In genomic region chrX:49063715-49064114, GRCh38 we compare ENCODE assay signal across 39 cellular contexts.
"Had no signal": no experiment of that assay in that cellular context is flagged by ENCODE, and none has a peak within 500 bp of the region (broad histone marks: within the 10 kb centered on the region; RNA-seq: fewer than 3 reads in every experiment).

No MANE protein-coding gene starts in this region.

- H3K4me3 Mint-ChIP-seq: activated naive CD4-positive, alpha-beta T cell treated with anti-CD3 and anti-CD28 coated beads for 36 hours; activated naive CD4-positive, alpha-beta T cell treated with anti-CD3 and anti-CD28 coated beads, Interleukin-2, amount 10 ng/mL, durations not matched to agents 7 days and 5 days; activated naive CD4-positive, alpha-beta T cell treated with anti-CD3 and anti-CD28 coated beads, Interleukin-2, amount 50 U/mL, for 24 hours; activated naive CD8-positive, alpha-beta T cell; activated naive CD8-positive, alpha-beta T cell treated with anti-CD3 and anti-CD28 coated beads for 36 hours; activated naive CD8-positive, alpha-beta T cell treated with anti-CD3 and anti-CD28 coated beads, Interleukin-2, amount 10 ng/mL, durations not matched to agents 7 days and 5 days; activated naive CD8-positive, alpha-beta T cell treated with anti-CD3 and anti-CD28 coated beads, Interleukin-2, amount 50 U/mL, for 24 hours; activated T-cell treated with anti-CD3 and anti-CD28 coated beads, Interleukin-2, amount 50 U/mL, for 24 hours; activated T-cell treated with anti-CD3 and anti-CD28 coated beads, Interleukin-2, amount 50 U/mL, for 4 hours; activated T-cell treated with anti-CD3 and anti-CD28 coated beads, Interleukin-2, amount 50 U/mL, for 72 hours; activated T-helper 1 cell treated with anti-CD3 and anti-CD28 coated beads, Interleukin-12 subunit alpha, Interleukin-12 subunit beta, Interleukin-2, Interleukin-4 antibody, amounts not matched to agents 30 ng/mL and 10 ng/mL and 1 ng/mL, durations not matched to agents 14 hours and 24 hours and 36 hours; activated T-helper 17 cell treated with anti-CD3 and anti-CD28 coated beads, Interleukin-2, amount 50 U/mL, for 72 hours; brain; central memory CD8-positive, alpha-beta T cell had no signal

- H3K9me3 ChIP-seq: adrenal gland, ascending aorta, body of pancreas, breast epithelium had no signal

- H3K36me3 Mint-ChIP-seq: activated naive CD4-positive, alpha-beta T cell treated with anti-CD3 and anti-CD28 coated beads, Interleukin-2, amount 10 ng/mL, durations not matched to agents 7 days and 5 days; activated naive CD4-positive, alpha-beta T cell treated with anti-CD3 and anti-CD28 coated beads, Interleukin-2, amount 50 U/mL, for 24 hours; activated naive CD4-positive, alpha-beta T cell treated with anti-CD3 and anti-CD28 coated beads, Interleukin-2, amount 50 U/mL, for 72 hours; activated naive CD8-positive, alpha-beta T cell; activated naive CD8-positive, alpha-beta T cell treated with anti-CD3 and anti-CD28 coated beads for 36 hours; activated naive CD8-positive, alpha-beta T cell treated with anti-CD3 and anti-CD28 coated beads, Interleukin-2, amount 10 ng/mL, durations not matched to agents 7 days and 5 days had no signal

- H3K4me1 Mint-ChIP-seq: activated naive CD4-positive, alpha-beta T cell treated with anti-CD3 and anti-CD28 coated beads, Interleukin-2, amount 10 ng/mL, durations not matched to agents 7 days and 5 days; activated naive CD4-positive, alpha-beta T cell treated with anti-CD3 and anti-CD28 coated beads, Interleukin-2, amount 50 U/mL, for 24 hours; activated naive CD8-positive, alpha-beta T cell treated with anti-CD3 and anti-CD28 coated beads for 36 hours; activated naive CD8-positive, alpha-beta T cell treated with anti-CD3 and anti-CD28 coated beads, Interleukin-2, amount 10 ng/mL, durations not matched to agents 7 days and 5 days; activated naive CD8-positive, alpha-beta T cell treated with anti-CD3 and anti-CD28 coated beads, Interleukin-2, amount 50 U/mL, for 24 hours; activated T-helper 17 cell treated with anti-CD3 and anti-CD28 coated beads, Interleukin-2, amount 50 U/mL, for 72 hours; brain; central memory CD8-positive, alpha-beta T cell had no signal

- H3K27ac ChIP-seq: adrenal gland, ascending aorta, body of pancreas, brain microvascular endothelial cell, breast epithelium, cardiac muscle cell had no signal

- H3K9me3 Mint-ChIP-seq: activated naive CD4-positive, alpha-beta T cell treated with anti-CD3 and anti-CD28 coated beads for 36 hours; activated naive CD4-positive, alpha-beta T cell treated with anti-CD3 and anti-CD28 coated beads, Interleukin-2, amount 10 ng/mL, durations not matched to agents 7 days and 5 days; activated naive CD4-positive, alpha-beta T cell treated with anti-CD3 and anti-CD28 coated beads, Interleukin-2, amount 50 U/mL, for 24 hours; activated naive CD4-positive, alpha-beta T cell treated with anti-CD3 and anti-CD28 coated beads, Interleukin-2, amount 50 U/mL, for 72 hours; activated naive CD8-positive, alpha-beta T cell treated with anti-CD3 and anti-CD28 coated beads for 36 hours; activated naive CD8-positive, alpha-beta T cell treated with anti-CD3 and anti-CD28 coated beads, Interleukin-2, amount 10 ng/mL, durations not matched to agents 7 days and 5 days; activated naive CD8-positive, alpha-beta T cell treated with anti-CD3 and anti-CD28 coated beads, Interleukin-2, amount 50 U/mL, for 24 hours; activated T-cell treated with anti-CD3 and anti-CD28 coated beads, Interleukin-2, amount 50 U/mL, for 24 hours; activated T-cell treated with anti-CD3 and anti-CD28 coated beads, Interleukin-2, amount 50 U/mL, for 4 hours; activated T-cell treated with anti-CD3 and anti-CD28 coated beads, Interleukin-2, amount 50 U/mL, for 72 hours; activated T-helper 1 cell treated with anti-CD3 and anti-CD28 coated beads, Interleukin-12 subunit alpha, Interleukin-12 subunit beta, Interleukin-2, Interleukin-4 antibody, amounts not matched to agents 30 ng/mL and 10 ng/mL and 1 ng/mL, durations not matched to agents 14 hours and 24 hours and 36 hours; activated T-helper 17 cell treated with anti-CD3 and anti-CD28 coated beads, Interleukin-2, amount 50 U/mL, for 72 hours; activated T-helper 2 cell treated with anti-CD3 and anti-CD28 coated beads, Interferon-gamma antibody, Interleukin-2, Interleukin-4, amounts not matched to agents 10 μg/mL and 5 μg/mL and 100 μg/mL, durations not matched to agents 14 hours and 24 hours and 36 hours; brain; central memory CD8-positive, alpha-beta T cell had no signal

- ATAC-seq: activated naive CD4-positive, alpha-beta T cell treated with anti-CD3 and anti-CD28 coated beads, Interleukin-2, amount 50 U/mL, for 72 hours; activated naive CD8-positive, alpha-beta T cell treated with anti-CD3 and anti-CD28 coated beads, Interleukin-2, amount 50 U/mL, for 24 hours; activated T-cell treated with anti-CD3 and anti-CD28 coated beads, Interleukin-2, amount 50 U/mL, for 4 hours; activated T-cell treated with anti-CD3 and anti-CD28 coated beads, Interleukin-2, amount 50 U/mL, for 72 hours; activated T-helper 17 cell treated with anti-CD3 and anti-CD28 coated beads, Interleukin-2, amount 50 U/mL, for 72 hours; body of pancreas had no signal

- DNase-seq: activated effector memory CD4-positive, alpha-beta T cell treated with anti-CD3 and anti-CD28 coated beads, Interleukin-2, amount 50 U/mL, for 16 hours; activated effector memory CD4-positive, alpha-beta T cell treated with Interleukin-2 at 50 U/mL for 16 hours; activated gamma-delta T cell; activated gamma-delta T cell treated with Interleukin-2 at 50 U/mL for 16 hours; activated naive CD4-positive, alpha-beta T cell; activated naive CD4-positive, alpha-beta T cell treated with anti-CD3 and anti-CD28 coated beads for 36 hours; activated naive CD4-positive, alpha-beta T cell treated with anti-CD3 and anti-CD28 coated beads, Interleukin-2, amount 10 ng/mL, durations not matched to agents 7 days and 5 days; activated naive CD4-positive, alpha-beta T cell treated with anti-CD3 and anti-CD28 coated beads, Interleukin-2, amount 50 U/mL, for 16 hours; activated naive CD4-positive, alpha-beta T cell treated with Interleukin-2 at 50 U/mL for 16 hours; activated naive CD8-positive, alpha-beta T cell treated with anti-CD3 and anti-CD28 coated beads for 36 hours; activated naive CD8-positive, alpha-beta T cell treated with anti-CD3 and anti-CD28 coated beads, Interleukin-2, amount 10 ng/mL, durations not matched to agents 7 days and 5 days; activated naive CD8-positive, alpha-beta T cell treated with anti-CD3 and anti-CD28 coated beads, Interleukin-2, amount 50 U/mL, for 24 hours; activated T-cell treated with anti-CD3 and anti-CD28 coated beads for 4 hours; activated T-cell treated with anti-CD3 and anti-CD28 coated beads, Interleukin-2, amount 50 U/mL, for 1 hour; activated T-cell treated with anti-CD3 and anti-CD28 coated beads, Interleukin-2, amount 50 U/mL, for 24 hours; activated T-cell treated with anti-CD3 and anti-CD28 coated beads, Interleukin-2, amount 50 U/mL, for 4 hours; activated T-cell treated with anti-CD3 and anti-CD28 coated beads, Interleukin-2, amount 50 U/mL, for 48 hours; activated T-cell treated with anti-CD3 and anti-CD28 coated beads, Interleukin-2, amount 50 U/mL, for 72 hours; adrenal gland; amniotic stem cell; amygdala; anterior cingulate cortex; body of pancreas; brain microvascular endothelial cell; caudate nucleus; central memory CD4-positive, alpha-beta T cell; cerebellar nuclear complex had no signal

- H3K27me3 Mint-ChIP-seq: activated naive CD4-positive, alpha-beta T cell treated with anti-CD3 and anti-CD28 coated beads, Interleukin-2, amount 10 ng/mL, durations not matched to agents 7 days and 5 days; activated naive CD4-positive, alpha-beta T cell treated with anti-CD3 and anti-CD28 coated beads, Interleukin-2, amount 50 U/mL, for 24 hours; activated naive CD8-positive, alpha-beta T cell; activated naive CD8-positive, alpha-beta T cell treated with anti-CD3 and anti-CD28 coated beads for 36 hours; activated naive CD8-positive, alpha-beta T cell treated with anti-CD3 and anti-CD28 coated beads, Interleukin-2, amount 10 ng/mL, durations not matched to agents 7 days and 5 days; activated naive CD8-positive, alpha-beta T cell treated with anti-CD3 and anti-CD28 coated beads, Interleukin-2, amount 50 U/mL, for 24 hours; activated T-helper 17 cell treated with anti-CD3 and anti-CD28 coated beads, Interleukin-2, amount 50 U/mL, for 72 hours; brain; central memory CD8-positive, alpha-beta T cell had no signal

- H3K27ac Mint-ChIP-seq: activated naive CD4-positive, alpha-beta T cell treated with anti-CD3 and anti-CD28 coated beads for 36 hours; activated naive CD4-positive, alpha-beta T cell treated with anti-CD3 and anti-CD28 coated beads, Interleukin-2, amount 10 ng/mL, durations not matched to agents 7 days and 5 days; activated naive CD4-positive, alpha-beta T cell treated with anti-CD3 and anti-CD28 coated beads, Interleukin-2, amount 50 U/mL, for 24 hours; activated naive CD4-positive, alpha-beta T cell treated with anti-CD3 and anti-CD28 coated beads, Interleukin-2, amount 50 U/mL, for 72 hours; activated naive CD8-positive, alpha-beta T cell; activated naive CD8-positive, alpha-beta T cell treated with anti-CD3 and anti-CD28 coated beads for 36 hours; activated naive CD8-positive, alpha-beta T cell treated with anti-CD3 and anti-CD28 coated beads, Interleukin-2, amount 10 ng/mL, durations not matched to agents 7 days and 5 days; activated naive CD8-positive, alpha-beta T cell treated with anti-CD3 and anti-CD28 coated beads, Interleukin-2, amount 50 U/mL, for 24 hours; activated T-cell treated with anti-CD3 and anti-CD28 coated beads, Interleukin-2, amount 50 U/mL, for 24 hours; activated T-cell treated with anti-CD3 and anti-CD28 coated beads, Interleukin-2, amount 50 U/mL, for 72 hours; activated T-helper 1 cell treated with anti-CD3 and anti-CD28 coated beads, Interleukin-12 subunit alpha, Interleukin-12 subunit beta, Interleukin-2, Interleukin-4 antibody, amounts not matched to agents 30 ng/mL and 10 ng/mL and 1 ng/mL, durations not matched to agents 14 hours and 24 hours and 36 hours; activated T-helper 17 cell treated with anti-CD3 and anti-CD28 coated beads, Interleukin-2, amount 50 U/mL, for 72 hours; activated T-helper 2 cell treated with anti-CD3 and anti-CD28 coated beads, Interferon-gamma antibody, Interleukin-2, Interleukin-4, amounts not matched to agents 10 μg/mL and 5 μg/mL and 100 μg/mL, durations not matched to agents 14 hours and 24 hours and 36 hours; brain had no signal

- FAIRE-seq: astrocyte had no signal

- H3K27me3 ChIP-seq: adrenal gland, ascending aorta, body of pancreas, brain microvascular endothelial cell, cardiac muscle cell had no signal

- H3K4me1 ChIP-seq: adrenal gland, ascending aorta, breast epithelium had no signal

- H3K36me3 ChIP-seq: adrenal gland, brain microvascular endothelial cell, breast epithelium, cardiac muscle cell had no signal

- H3K4me3 ChIP-seq: adrenal gland, ascending aorta, body of pancreas, breast epithelium, cardiac muscle cell had no signal
